In genomic region chr16:66043326-66043725, GRCh38 we compare ENCODE assay signal across 21 cellular contexts.
"Had no signal": no experiment of that assay in that cellular context is flagged by ENCODE, and none has a peak within 500 bp of the region (broad histone marks: within the 10 kb centered on the region; RNA-seq: fewer than 3 reads in every experiment).

No MANE protein-coding gene starts in this region.

- H3K9me3 ChIP-seq: esophagus muscularis mucosa, gastrocnemius medialis, heart left ventricle, left lung, lower lobe of right lung had no signal

- H3K4me1 Mint-ChIP-seq: endodermal cell; memory B cell; naive thymus-derived CD4-positive, alpha-beta T cell had no signal

- H2AFZ ChIP-seq: hepatocyte had no signal

- H3K9me3 Mint-ChIP-seq: dendritic cell treated with granulocyte-macrophage colony-stimulating factor and Interleukin-4, amounts not matched to agents 40 ng/mL and 50 ng/mL, for 4 days; endodermal cell had no signal

- H3K4me2 ChIP-seq: hepatocyte had no signal

- H3K79me2 ChIP-seq: hepatocyte had no signal

- H3K27ac Mint-ChIP-seq: dendritic cell treated with granulocyte-macrophage colony-stimulating factor and Interleukin-4, amounts not matched to agents 40 ng/mL and 50 ng/mL, for 4 days; effector memory CD8-positive, alpha-beta T cell; endodermal cell; immature natural killer cell; memory B cell; naive thymus-derived CD4-positive, alpha-beta T cell had no signal

- ATAC-seq: effector memory CD8-positive, alpha-beta T cell; gastrocnemius medialis; heart left ventricle; left cardiac atrium; left lung; left ventricle myocardium superior; lower lobe of right lung; naive thymus-derived CD4-positive, alpha-beta T cell had no signal

- DNase-seq: cortex of kidney; effector CD8-positive, alpha-beta T cell; effector memory CD8-positive, alpha-beta T cell; endodermal cell; foreskin fibroblast; foreskin melanocyte; gastrocnemius medialis; heart left ventricle; hypothalamus; immature natural killer cell; left cardiac atrium; left lung; left ventricle myocardium superior; lower lobe of right lung; mesendoderm; midbrain; naive thymus-derived CD4-positive, alpha-beta T cell had no signal

- H3K4me1 ChIP-seq: heart left ventricle, left lung, lower lobe of right lung had no signal

- H3K4me3 ChIP-seq: esophagus muscularis mucosa, gastrocnemius medialis, heart left ventricle, hepatocyte, left lung, lower lobe of right lung had no signal

- H3K27me3 ChIP-seq: esophagus muscularis mucosa, gastrocnemius medialis, heart left ventricle, hepatocyte, left lung had no signal

- H3K27ac ChIP-seq: esophagus muscularis mucosa, gastrocnemius medialis, heart left ventricle, hepatocyte, left lung, lower lobe of right lung had no signal

- H3K36me3 Mint-ChIP-seq: immature natural killer cell; memory B cell; naive thymus-derived CD4-positive, alpha-beta T cell had no signal

- H3K4me3 Mint-ChIP-seq: dendritic cell treated with granulocyte-macrophage colony-stimulating factor and Interleukin-4, amounts not matched to agents 40 ng/mL and 50 ng/mL, for 4 days; effector memory CD8-positive, alpha-beta T cell; endodermal cell; immature natural killer cell; memory B cell; naive thymus-derived CD4-positive, alpha-beta T cell had no signal

- H3K36me3 ChIP-seq: esophagus muscularis mucosa, gastrocnemius medialis, heart left ventricle, left lung, lower lobe of right lung had no signal
